Comparison of ENCODE assay signal across 23 cellular contexts in the genomic region with DNA sequence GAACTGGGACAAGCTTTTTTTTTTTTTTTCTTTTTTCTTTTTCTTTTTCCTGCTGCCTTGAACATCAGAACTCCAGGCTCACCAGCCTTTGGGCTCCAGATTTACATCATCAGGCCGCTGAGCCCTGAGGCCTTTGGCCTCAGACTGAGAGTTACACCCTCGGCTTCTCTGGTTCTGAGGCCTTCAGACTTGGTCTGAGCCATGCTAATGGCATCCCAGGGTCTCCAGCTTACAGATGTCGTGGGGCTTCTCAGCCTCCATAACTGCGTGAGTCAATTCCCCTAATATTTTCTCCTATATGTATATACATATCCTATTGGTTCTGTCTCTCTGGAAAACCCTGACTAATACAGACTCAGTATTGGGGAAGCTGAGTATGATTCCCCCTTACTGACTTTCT.
"Had no signal": no experiment of that assay in that cellular context is flagged by ENCODE, and none has a peak within 500 bp of the region (broad histone marks: within the 10 kb centered on the region; RNA-seq: fewer than 3 reads in every experiment).

No MANE protein-coding gene starts in this region.

- DNase-seq: activated CD4-positive, alpha-beta T cell treated with anti-CD3 and anti-CD28 coated beads, Interleukin-2, amount 50 U/mL, for 48 hours; activated CD8-positive, alpha-beta memory T cell treated with anti-CD3 and anti-CD28 coated beads, Interleukin-2, amount 50 U/mL, for 48 hours; activated naive CD4-positive, alpha-beta T cell; activated T-cell treated with anti-CD3 and anti-CD28 coated beads, Interleukin-2, amount 50 U/mL, for 4 hours; cerebellar nuclear complex; cortex of kidney; foreskin melanocyte; glutamatergic neuron; immature natural killer cell; left ventricle myocardium inferior; midbrain; natural killer cell; stimulated activated CD4-positive, alpha-beta T cell treated with anti-CD3 and anti-CD28 coated beads, Interleukin-4, amount 100 ng/mL, for 24 hours; stimulated activated naive CD4-positive, alpha-beta T cell treated with Interleukin-2 at 50 U/mL for 16 hours; T-cell had no signal

- ATAC-seq: activated T-cell treated with anti-CD3 and anti-CD28 coated beads, Interleukin-2, amount 50 U/mL, for 4 hours; natural killer cell; T-cell; WTC11 had no signal

- H3K4me3 ChIP-seq: hepatocyte, left ventricle myocardium inferior, prostate gland, upper lobe of left lung had no signal

- H3K4me3 Mint-ChIP-seq: activated naive CD8-positive, alpha-beta T cell; activated T-cell treated with anti-CD3 and anti-CD28 coated beads, Interleukin-2, amount 50 U/mL, for 4 hours; immature natural killer cell; natural killer cell; T-cell; T-helper 2 cell treated with Interferon-gamma antibody and Interleukin-4, amounts not matched to agents 5 μg/mL and 100 μg/mL, for 36 hours; WTC11 had no signal

- H3K27me3 ChIP-seq: hepatocyte, upper lobe of left lung had no signal

- H3K36me3 Mint-ChIP-seq: activated naive CD8-positive, alpha-beta T cell; immature natural killer cell; natural killer cell; T-cell; WTC11 had no signal

- H3K4me2 ChIP-seq: hepatocyte had no signal

- H3K36me3 ChIP-seq: left ventricle myocardium inferior, prostate gland, upper lobe of left lung had no signal

- H3K9me3 Mint-ChIP-seq: activated T-cell treated with anti-CD3 and anti-CD28 coated beads, Interleukin-2, amount 50 U/mL, for 4 hours; activated T-helper 2 cell treated with anti-CD3 and anti-CD28 coated beads, Interferon-gamma antibody, Interleukin-2, Interleukin-4, amounts not matched to agents 10 μg/mL and 5 μg/mL and 100 μg/mL, durations not matched to agents 14 hours and 24 hours and 36 hours; immature natural killer cell; natural killer cell; T-cell; T-helper 2 cell treated with Interferon-gamma antibody and Interleukin-4, amounts not matched to agents 5 μg/mL and 100 μg/mL, for 36 hours had no signal

- H3K27ac Mint-ChIP-seq: activated naive CD8-positive, alpha-beta T cell; activated T-helper 2 cell treated with anti-CD3 and anti-CD28 coated beads, Interferon-gamma antibody, Interleukin-2, Interleukin-4, amounts not matched to agents 10 μg/mL and 5 μg/mL and 100 μg/mL, durations not matched to agents 14 hours and 24 hours and 36 hours; immature natural killer cell; natural killer cell; T-cell; T-helper 2 cell treated with Interferon-gamma antibody and Interleukin-4, amounts not matched to agents 5 μg/mL and 100 μg/mL, for 36 hours; WTC11 had no signal

- H3K4me1 Mint-ChIP-seq: immature natural killer cell, natural killer cell, WTC11 had no signal

- H3K79me2 ChIP-seq: hepatocyte had no signal

- H2AFZ ChIP-seq: hepatocyte had no signal

- H3K9me3 ChIP-seq: left ventricle myocardium inferior, prostate gland, upper lobe of left lung had no signal

- H3K4me1 ChIP-seq: left ventricle myocardium inferior, prostate gland, upper lobe of left lung had no signal

- H3K27ac ChIP-seq: epithelial cell of prostate, hepatocyte, left ventricle myocardium inferior, prostate gland, upper lobe of left lung had no signal
